In the genomic region with DNA sequence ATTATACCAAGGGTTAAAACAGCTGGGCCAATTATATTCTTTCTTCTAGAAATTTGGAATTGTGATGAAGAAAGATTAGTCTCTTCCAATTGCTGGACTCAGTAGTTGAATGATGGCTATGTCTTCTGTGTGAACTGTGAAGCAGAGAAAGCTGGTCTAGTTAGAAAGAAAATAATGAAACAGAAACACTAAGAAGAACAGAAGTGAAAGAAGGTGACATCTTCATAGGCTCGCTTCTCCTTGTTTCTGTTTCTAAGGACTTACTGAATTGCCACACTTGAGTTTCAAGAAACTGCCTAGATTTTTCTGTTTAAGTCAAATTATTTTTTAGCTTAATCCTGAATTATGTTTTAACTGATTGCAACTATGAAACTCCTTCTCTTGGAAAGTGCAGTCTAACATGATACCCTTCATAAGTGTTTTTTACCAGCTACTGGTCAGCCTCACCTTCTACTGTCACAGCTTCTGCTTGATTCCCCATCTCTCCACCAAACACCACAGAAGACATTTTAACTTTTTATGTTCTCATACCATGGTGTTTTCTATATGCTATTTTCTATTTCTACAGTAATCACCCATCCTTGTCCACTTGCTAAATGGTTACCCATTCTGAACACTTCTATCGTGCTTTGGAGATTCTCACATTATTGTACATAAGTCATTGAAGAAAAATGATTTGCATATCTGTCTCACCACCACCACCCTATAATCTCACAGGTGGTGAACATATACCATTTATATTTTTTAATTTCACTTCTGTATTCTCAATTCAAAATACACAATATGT, we compare ENCODE assay signal across 12 cellular contexts.
A peak's percentile ranks its signal among the peaks of the same experiment; 100 is the strongest.
DNase-seq lines count a peak whose midpoint lies in the region; ATAC-seq and TF ChIP-seq lines count a peak whose summit lies in the region.
"Had no signal": no experiment of that assay in that cellular context is flagged by ENCODE, and none has a peak within 500 bp of the region (broad histone marks: within the 10 kb centered on the region; RNA-seq: fewer than 3 reads in every experiment).

No MANE protein-coding gene starts in this region.

- TF ChIP-seq EP300 in transverse colon (IDR thresholded peaks at IDR 0.05; ENCODE audit: low read depth): no peak

- TF ChIP-seq POLR2A in transverse colon (IDR thresholded peaks at IDR 0.05): no peak

- no peaks in the 10 kb centered on the region for H3K4me1 Mint-ChIP-seq in activated CD8-positive, alpha-beta memory T cell treated with anti-CD3 and anti-CD28 coated beads, Interleukin-2, amount 10 ng/mL, durations not matched to agents 7 days and 5 days

- H3K4me3 Mint-ChIP-seq in activated CD8-positive, alpha-beta memory T cell treated with anti-CD3 and anti-CD28 coated beads, Interleukin-2, amount 10 ng/mL, durations not matched to agents 7 days and 5 days: no peak overlapping the region
- H3K4me3 Mint-ChIP-seq: activated naive CD4-positive, alpha-beta T cell treated with anti-CD3 and anti-CD28 coated beads for 36 hours; natural killer cell treated with Interleukin-12 subunit alpha and Interleukin-12 subunit beta and Interleukin-15 and Interleukin-18, amount 100 ng/mL, for 72 hours had no signal

- H3K27me3 ChIP-seq in transverse colon (no peaks in the 10 kb centered on the region), WERI-Rb-1 (ENCODE audit: insufficient read depth, low read depth, severe bottlenecking) (no peaks in the 10 kb centered on the region)

- in situ Hi-C loops in transverse colon (cut with MboI; ENCODE audit: low pct_ligation_motif_present in 1 of 4, low pct_unique_long_range_greater_than_20kb in 1 of 4, low sequenced_read_pairs in 3 of 4): no loop called here

- peak; percentile 73 for ATAC-seq in GM18519 (IDR thresholded peaks at IDR 0.05; ENCODE audit: low FRiP score, unreplicated experiment)
- ATAC-seq in GM21381 (IDR thresholded peaks at IDR 0.05; ENCODE audit: unreplicated experiment): peak; percentile 72
- ATAC-seq in HG02970 (IDR thresholded peaks at IDR 0.05; ENCODE audit: low FRiP score, unreplicated experiment): peak; percentile 84
- peak; percentile 95 for ATAC-seq in HG03521 (IDR thresholded peaks at IDR 0.05; ENCODE audit: unreplicated experiment)
- no peak for ATAC-seq in activated CD8-positive, alpha-beta memory T cell treated with anti-CD3 and anti-CD28 coated beads, Interleukin-2, amount 10 ng/mL, durations not matched to agents 7 days and 5 days
- ATAC-seq in left ventricle myocardium superior: no peak
- ATAC-seq: natural killer cell treated with Interleukin-12 subunit alpha and Interleukin-12 subunit beta and Interleukin-15 and Interleukin-18, amount 100 ng/mL, for 72 hours had no signal

- H3K27ac ChIP-seq in transverse colon (no peak overlapping the region), WERI-Rb-1 (no peak overlapping the region)

- CTCF ChIA-PET in activated CD8-positive, alpha-beta memory T cell treated with anti-CD3 and anti-CD28 coated beads, Interleukin-2, amount 10 ng/mL, durations not matched to agents 7 days and 5 days (lab: Charles Lee): no interaction called here

- H3K36me3 Mint-ChIP-seq in activated CD8-positive, alpha-beta memory T cell treated with anti-CD3 and anti-CD28 coated beads, Interleukin-2, amount 10 ng/mL, durations not matched to agents 7 days and 5 days: no peaks in the 10 kb centered on the region

- H3K36me3 ChIP-seq in transverse colon: no peaks in the 10 kb centered on the region
- no peaks in the 10 kb centered on the region for H3K36me3 ChIP-seq in WERI-Rb-1

- no peaks in the 10 kb centered on the region for H3K4me1 ChIP-seq in transverse colon

- H3K4me3 ChIP-seq in transverse colon (no peak overlapping the region), WERI-Rb-1 (ENCODE audit: low read depth, low read length) (no peak overlapping the region)

- H3K9me3 ChIP-seq in transverse colon (peaks cover 0 to 3% of the 10 kb centered on the region in 2 donors), WERI-Rb-1 (ENCODE audit: severe bottlenecking) (no peaks in the 10 kb centered on the region)

- H3K9me3 Mint-ChIP-seq in activated CD8-positive, alpha-beta memory T cell treated with anti-CD3 and anti-CD28 coated beads, Interleukin-2, amount 10 ng/mL, durations not matched to agents 7 days and 5 days (ENCODE audit: low read depth): peaks cover 7% of the 10 kb centered on the region

- TF ChIP-seq CTCF in transverse colon (IDR thresholded peaks at IDR 0.05) (no peak), WERI-Rb-1 (IDR thresholded peaks at IDR 0.05; ENCODE audit: low read depth, low read length) (no peak)

- WGBS in transverse colon (ENCODE audit: low coverage in 1 of 2), 2 donors: 76 to 78% methylated on average over 2 of the region's 2 CpGs

- no peak overlapping the region for H3K27ac Mint-ChIP-seq in activated CD8-positive, alpha-beta memory T cell treated with anti-CD3 and anti-CD28 coated beads, Interleukin-2, amount 10 ng/mL, durations not matched to agents 7 days and 5 days
- H3K27ac Mint-ChIP-seq: activated naive CD4-positive, alpha-beta T cell treated with anti-CD3 and anti-CD28 coated beads for 36 hours; natural killer cell treated with Interleukin-12 subunit alpha and Interleukin-12 subunit beta and Interleukin-15 and Interleukin-18, amount 100 ng/mL, for 72 hours had no signal

- intact Hi-C loops in left ventricle myocardium superior (cut with micrococcal nuclease) (no loop called here), transverse colon (cut with DNase I; ENCODE audit: low total_unique reads) (no loop called here)

- H3K27me3 Mint-ChIP-seq in activated CD8-positive, alpha-beta memory T cell treated with anti-CD3 and anti-CD28 coated beads, Interleukin-2, amount 10 ng/mL, durations not matched to agents 7 days and 5 days: no peaks in the 10 kb centered on the region
- H3K27me3 Mint-ChIP-seq: natural killer cell treated with Interleukin-12 subunit alpha and Interleukin-12 subunit beta and Interleukin-15 and Interleukin-18, amount 100 ng/mL, for 72 hours had no signal

- no peak for DNase-seq in activated CD8-positive, alpha-beta memory T cell treated with anti-CD3 and anti-CD28 coated beads, Interleukin-2, amount 10 ng/mL, durations not matched to agents 7 days and 5 days
- no peak for DNase-seq in left ventricle myocardium superior
- DNase-seq in transverse colon: no peak
- no peak for DNase-seq in WERI-Rb-1
- DNase-seq: activated CD4-positive, alpha-beta T cell treated with anti-CD3 and anti-CD28 coated beads, Interleukin-2, amount 50 U/mL, for 1 hour; activated naive CD4-positive, alpha-beta T cell treated with anti-CD3 and anti-CD28 coated beads for 36 hours; NCI-H2171 had no signal

Comparison
In these comparisons a context has a peak if more than half of its experiments do, and no peak if none do; other contexts are left out.
1. ATAC-seq: peak in GM18519 (single experiment), GM21381 (single experiment), HG02970 (single experiment) and HG03521 (single experiment); none in activated CD8-positive, alpha-beta memory T cell treated with anti-CD3 and anti-CD28 coated beads, Interleukin-2, amount 10 ng/mL, durations not matched to agents 7 days and 5 days (single experiment) and left ventricle myocardium superior (single experiment).